1 cellular context compared by ENCODE assay signal in the genomic region with DNA sequence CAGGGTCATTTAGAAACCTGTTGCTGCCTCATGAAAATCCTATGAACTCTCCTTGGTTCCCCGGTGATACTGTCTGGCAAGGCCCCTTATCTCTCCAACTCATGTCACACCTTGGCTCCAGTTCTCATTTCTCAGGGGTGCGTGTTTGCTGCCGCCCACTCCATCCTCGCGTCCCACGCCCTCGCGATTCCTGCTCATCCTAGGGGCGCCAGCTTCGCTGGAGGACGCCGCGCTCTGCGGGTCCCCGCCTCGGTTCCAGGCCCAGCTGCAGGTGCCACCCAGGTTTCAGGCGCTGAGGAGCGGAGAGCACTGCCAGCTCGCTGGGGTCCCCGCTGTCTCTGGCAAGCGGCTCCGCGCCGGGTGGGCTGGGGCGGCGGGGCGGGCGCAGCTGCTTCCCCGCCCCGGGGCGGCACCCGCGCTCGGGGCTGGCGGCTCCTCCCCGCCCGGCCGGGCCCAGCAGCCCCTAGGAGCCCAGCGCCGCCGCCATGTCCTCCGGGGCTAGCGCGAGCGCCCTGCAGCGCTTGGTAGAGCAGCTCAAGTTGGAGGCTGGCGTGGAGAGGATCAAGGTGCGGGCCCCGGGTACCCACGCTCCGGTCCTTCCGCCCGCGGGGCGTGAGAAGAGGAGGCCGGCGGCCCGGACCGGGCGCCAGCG.
TF ChIP-seq lines count a peak whose summit lies in the region.

A gene (plus strand): TSS at position 456 of the 652 bp plus-strand sequence. CDS start 30 bp downstream, at position 486.

TF ChIP-seq in WTC11, 78 proteins besides CTCF, POLR2A, EP300 and RAD21 (continued from another document and continues in another):
- TF ChIP-seq, protein P1, sequence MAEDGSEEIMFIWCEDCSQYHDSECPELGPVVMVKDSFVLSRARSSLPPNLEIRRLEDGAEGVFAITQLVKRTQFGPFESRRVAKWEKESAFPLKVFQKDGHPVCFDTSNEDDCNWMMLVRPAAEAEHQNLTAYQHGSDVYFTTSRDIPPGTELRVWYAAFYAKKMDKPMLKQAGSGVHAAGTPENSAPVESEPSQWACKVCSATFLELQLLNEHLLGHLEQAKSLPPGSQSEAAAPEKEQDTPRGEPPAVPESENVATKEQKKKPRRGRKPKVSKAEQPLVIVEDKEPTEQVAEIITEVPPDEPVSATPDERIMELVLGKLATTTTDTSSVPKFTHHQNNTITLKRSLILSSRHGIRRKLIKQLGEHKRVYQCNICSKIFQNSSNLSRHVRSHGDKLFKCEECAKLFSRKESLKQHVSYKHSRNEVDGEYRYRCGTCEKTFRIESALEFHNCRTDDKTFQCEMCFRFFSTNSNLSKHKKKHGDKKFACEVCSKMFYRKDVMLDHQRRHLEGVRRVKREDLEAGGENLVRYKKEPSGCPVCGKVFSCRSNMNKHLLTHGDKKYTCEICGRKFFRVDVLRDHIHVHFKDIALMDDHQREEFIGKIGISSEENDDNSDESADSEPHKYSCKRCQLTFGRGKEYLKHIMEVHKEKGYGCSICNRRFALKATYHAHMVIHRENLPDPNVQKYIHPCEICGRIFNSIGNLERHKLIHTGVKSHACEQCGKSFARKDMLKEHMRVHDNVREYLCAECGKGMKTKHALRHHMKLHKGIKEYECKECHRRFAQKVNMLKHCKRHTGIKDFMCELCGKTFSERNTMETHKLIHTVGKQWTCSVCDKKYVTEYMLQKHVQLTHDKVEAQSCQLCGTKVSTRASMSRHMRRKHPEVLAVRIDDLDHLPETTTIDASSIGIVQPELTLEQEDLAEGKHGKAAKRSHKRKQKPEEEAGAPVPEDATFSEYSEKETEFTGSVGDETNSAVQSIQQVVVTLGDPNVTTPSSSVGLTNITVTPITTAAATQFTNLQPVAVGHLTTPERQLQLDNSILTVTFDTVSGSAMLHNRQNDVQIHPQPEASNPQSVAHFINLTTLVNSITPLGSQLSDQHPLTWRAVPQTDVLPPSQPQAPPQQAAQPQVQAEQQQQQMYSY (CRISPR knock-in tag; IDR thresholded peaks at IDR 0.05), result no peak
- TF ChIP-seq TP53 (CRISPR knock-in tag; IDR thresholded peaks at IDR 0.05) (no peak), SP1 (CRISPR knock-in tag; conservative IDR thresholded peaks at IDR 0.05) (peak; percentile 75), TEAD4 (CRISPR knock-in tag; IDR thresholded peaks at IDR 0.05) (no peak), TCF7 (CRISPR knock-in tag; IDR thresholded peaks at IDR 0.05; ENCODE audit: low read depth) (0 out of 2 replicates have a peak, but pooled peaks have one; percentile 23), FOXP1 (CRISPR knock-in tag; IDR thresholded peaks at IDR 0.05; ENCODE audit: borderline replicate concordance) (0 out of 2 replicates have a peak, but pooled peaks have one; percentile 17), ZNF396 (CRISPR knock-in tag; IDR thresholded peaks at IDR 0.05; ENCODE audit: borderline replicate concordance) (no peak), RORB (CRISPR knock-in tag; IDR thresholded peaks at IDR 0.05) (no peak), MYBL2 (CRISPR knock-in tag; IDR thresholded peaks at IDR 0.05) (no peak), CREB1 (CRISPR knock-in tag; IDR thresholded peaks at IDR 0.05) (no peak), GTF2I (CRISPR knock-in tag; conservative IDR thresholded peaks at IDR 0.05) (no peak), SMAD4 (CRISPR knock-in tag; IDR thresholded peaks at IDR 0.05) (no peak), MXD4 (CRISPR knock-in tag; IDR thresholded peaks at IDR 0.05; ENCODE audit: borderline replicate concordance) (no peak), GRHL2 (CRISPR knock-in tag; IDR thresholded peaks at IDR 0.05; ENCODE audit: insufficient replicate concordance, severe bottlenecking) (no peak), ZNF416 (CRISPR knock-in tag; IDR thresholded peaks at IDR 0.05) (no peak), ZNF263 (CRISPR knock-in tag; IDR thresholded peaks at IDR 0.05; ENCODE audit: low read depth) (no peak), EMX1 (CRISPR knock-in tag; IDR thresholded peaks at IDR 0.05) (no peak), NR3C1 (CRISPR knock-in tag; conservative IDR thresholded peaks at IDR 0.05; ENCODE audit: low read depth) (no peak), ZNF317 (CRISPR knock-in tag; IDR thresholded peaks at IDR 0.05; ENCODE audit: borderline replicate concordance, low read depth) (no peak), ZNF219 (CRISPR knock-in tag; IDR thresholded peaks at IDR 0.05; ENCODE audit: borderline replicate concordance) (no peak), HMGA2 (CRISPR knock-in tag; IDR thresholded peaks at IDR 0.05) (no peak), NR2C2 (CRISPR knock-in tag; IDR thresholded peaks at IDR 0.05) (no peak), PRRX2 (CRISPR knock-in tag; IDR thresholded peaks at IDR 0.05) (no peak), RELA (CRISPR knock-in tag; IDR thresholded peaks at IDR 0.05; ENCODE audit: borderline replicate concordance) (no peak), NFE2L1 (CRISPR knock-in tag; IDR thresholded peaks at IDR 0.05) (no peak), FOXK1 (CRISPR knock-in tag; IDR thresholded peaks at IDR 0.05) (no peak; the same call in 1 of the 2 replicates), ZBTB21 (CRISPR knock-in tag; IDR thresholded peaks at IDR 0.05; ENCODE audit: borderline replicate concordance) (no peak), SOX15 (CRISPR knock-in tag; IDR thresholded peaks at IDR 0.05) (no peak), ZNF232 (CRISPR knock-in tag; IDR thresholded peaks at IDR 0.05) (no peak), CREM (CRISPR knock-in tag; IDR thresholded peaks at IDR 0.05) (no peak)
- TF ChIP-seq, protein P2, sequence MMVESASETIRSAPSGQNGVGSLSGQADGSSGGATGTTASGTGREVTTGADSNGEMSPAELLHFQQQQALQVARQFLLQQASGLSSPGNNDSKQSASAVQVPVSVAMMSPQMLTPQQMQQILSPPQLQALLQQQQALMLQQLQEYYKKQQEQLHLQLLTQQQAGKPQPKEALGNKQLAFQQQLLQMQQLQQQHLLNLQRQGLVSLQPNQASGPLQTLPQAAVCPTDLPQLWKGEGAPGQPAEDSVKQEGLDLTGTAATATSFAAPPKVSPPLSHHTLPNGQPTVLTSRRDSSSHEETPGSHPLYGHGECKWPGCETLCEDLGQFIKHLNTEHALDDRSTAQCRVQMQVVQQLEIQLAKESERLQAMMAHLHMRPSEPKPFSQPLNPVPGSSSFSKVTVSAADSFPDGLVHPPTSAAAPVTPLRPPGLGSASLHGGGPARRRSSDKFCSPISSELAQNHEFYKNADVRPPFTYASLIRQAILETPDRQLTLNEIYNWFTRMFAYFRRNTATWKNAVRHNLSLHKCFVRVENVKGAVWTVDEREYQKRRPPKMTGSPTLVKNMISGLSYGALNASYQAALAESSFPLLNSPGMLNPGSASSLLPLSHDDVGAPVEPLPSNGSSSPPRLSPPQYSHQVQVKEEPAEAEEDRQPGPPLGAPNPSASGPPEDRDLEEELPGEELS (CRISPR knock-in tag; IDR thresholded peaks at IDR 0.05), result peak; percentile 31; the same call in 1 of the 2 replicates
- TF ChIP-seq, protein P3, sequence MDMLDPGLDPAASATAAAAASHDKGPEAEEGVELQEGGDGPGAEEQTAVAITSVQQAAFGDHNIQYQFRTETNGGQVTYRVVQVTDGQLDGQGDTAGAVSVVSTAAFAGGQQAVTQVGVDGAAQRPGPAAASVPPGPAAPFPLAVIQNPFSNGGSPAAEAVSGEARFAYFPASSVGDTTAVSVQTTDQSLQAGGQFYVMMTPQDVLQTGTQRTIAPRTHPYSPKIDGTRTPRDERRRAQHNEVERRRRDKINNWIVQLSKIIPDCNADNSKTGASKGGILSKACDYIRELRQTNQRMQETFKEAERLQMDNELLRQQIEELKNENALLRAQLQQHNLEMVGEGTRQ (CRISPR knock-in tag; IDR thresholded peaks at IDR 0.05), result 0 out of 2 replicates have a peak, but pooled peaks have one; percentile 16
- TF ChIP-seq, protein P4, sequence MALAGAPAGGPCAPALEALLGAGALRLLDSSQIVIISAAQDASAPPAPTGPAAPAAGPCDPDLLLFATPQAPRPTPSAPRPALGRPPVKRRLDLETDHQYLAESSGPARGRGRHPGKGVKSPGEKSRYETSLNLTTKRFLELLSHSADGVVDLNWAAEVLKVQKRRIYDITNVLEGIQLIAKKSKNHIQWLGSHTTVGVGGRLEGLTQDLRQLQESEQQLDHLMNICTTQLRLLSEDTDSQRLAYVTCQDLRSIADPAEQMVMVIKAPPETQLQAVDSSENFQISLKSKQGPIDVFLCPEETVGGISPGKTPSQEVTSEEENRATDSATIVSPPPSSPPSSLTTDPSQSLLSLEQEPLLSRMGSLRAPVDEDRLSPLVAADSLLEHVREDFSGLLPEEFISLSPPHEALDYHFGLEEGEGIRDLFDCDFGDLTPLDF (CRISPR knock-in tag; IDR thresholded peaks at IDR 0.05), result no peak
- TF ChIP-seq, protein P5, sequence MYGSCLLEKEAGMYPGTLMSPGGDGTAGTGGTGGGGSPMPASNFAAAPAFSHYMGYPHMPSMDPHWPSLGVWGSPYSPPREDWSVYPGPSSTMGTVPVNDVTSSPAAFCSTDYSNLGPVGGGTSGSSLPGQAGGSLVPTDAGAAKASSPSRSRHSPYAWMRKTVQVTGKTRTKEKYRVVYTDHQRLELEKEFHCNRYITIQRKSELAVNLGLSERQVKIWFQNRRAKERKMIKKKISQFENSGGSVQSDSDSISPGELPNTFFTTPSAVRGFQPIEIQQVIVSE (CRISPR knock-in tag; IDR thresholded peaks at IDR 0.05; ENCODE audit: borderline replicate concordance), result no peak
- TF ChIP-seq, protein P6, sequence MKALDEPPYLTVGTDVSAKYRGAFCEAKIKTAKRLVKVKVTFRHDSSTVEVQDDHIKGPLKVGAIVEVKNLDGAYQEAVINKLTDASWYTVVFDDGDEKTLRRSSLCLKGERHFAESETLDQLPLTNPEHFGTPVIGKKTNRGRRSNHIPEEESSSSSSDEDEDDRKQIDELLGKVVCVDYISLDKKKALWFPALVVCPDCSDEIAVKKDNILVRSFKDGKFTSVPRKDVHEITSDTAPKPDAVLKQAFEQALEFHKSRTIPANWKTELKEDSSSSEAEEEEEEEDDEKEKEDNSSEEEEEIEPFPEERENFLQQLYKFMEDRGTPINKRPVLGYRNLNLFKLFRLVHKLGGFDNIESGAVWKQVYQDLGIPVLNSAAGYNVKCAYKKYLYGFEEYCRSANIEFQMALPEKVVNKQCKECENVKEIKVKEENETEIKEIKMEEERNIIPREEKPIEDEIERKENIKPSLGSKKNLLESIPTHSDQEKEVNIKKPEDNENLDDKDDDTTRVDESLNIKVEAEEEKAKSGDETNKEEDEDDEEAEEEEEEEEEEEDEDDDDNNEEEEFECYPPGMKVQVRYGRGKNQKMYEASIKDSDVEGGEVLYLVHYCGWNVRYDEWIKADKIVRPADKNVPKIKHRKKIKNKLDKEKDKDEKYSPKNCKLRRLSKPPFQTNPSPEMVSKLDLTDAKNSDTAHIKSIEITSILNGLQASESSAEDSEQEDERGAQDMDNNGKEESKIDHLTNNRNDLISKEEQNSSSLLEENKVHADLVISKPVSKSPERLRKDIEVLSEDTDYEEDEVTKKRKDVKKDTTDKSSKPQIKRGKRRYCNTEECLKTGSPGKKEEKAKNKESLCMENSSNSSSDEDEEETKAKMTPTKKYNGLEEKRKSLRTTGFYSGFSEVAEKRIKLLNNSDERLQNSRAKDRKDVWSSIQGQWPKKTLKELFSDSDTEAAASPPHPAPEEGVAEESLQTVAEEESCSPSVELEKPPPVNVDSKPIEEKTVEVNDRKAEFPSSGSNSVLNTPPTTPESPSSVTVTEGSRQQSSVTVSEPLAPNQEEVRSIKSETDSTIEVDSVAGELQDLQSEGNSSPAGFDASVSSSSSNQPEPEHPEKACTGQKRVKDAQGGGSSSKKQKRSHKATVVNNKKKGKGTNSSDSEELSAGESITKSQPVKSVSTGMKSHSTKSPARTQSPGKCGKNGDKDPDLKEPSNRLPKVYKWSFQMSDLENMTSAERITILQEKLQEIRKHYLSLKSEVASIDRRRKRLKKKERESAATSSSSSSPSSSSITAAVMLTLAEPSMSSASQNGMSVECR (CRISPR knock-in tag; IDR thresholded peaks at IDR 0.05; ENCODE audit: borderline replicate concordance), result no peak
- TF ChIP-seq, protein P7, sequence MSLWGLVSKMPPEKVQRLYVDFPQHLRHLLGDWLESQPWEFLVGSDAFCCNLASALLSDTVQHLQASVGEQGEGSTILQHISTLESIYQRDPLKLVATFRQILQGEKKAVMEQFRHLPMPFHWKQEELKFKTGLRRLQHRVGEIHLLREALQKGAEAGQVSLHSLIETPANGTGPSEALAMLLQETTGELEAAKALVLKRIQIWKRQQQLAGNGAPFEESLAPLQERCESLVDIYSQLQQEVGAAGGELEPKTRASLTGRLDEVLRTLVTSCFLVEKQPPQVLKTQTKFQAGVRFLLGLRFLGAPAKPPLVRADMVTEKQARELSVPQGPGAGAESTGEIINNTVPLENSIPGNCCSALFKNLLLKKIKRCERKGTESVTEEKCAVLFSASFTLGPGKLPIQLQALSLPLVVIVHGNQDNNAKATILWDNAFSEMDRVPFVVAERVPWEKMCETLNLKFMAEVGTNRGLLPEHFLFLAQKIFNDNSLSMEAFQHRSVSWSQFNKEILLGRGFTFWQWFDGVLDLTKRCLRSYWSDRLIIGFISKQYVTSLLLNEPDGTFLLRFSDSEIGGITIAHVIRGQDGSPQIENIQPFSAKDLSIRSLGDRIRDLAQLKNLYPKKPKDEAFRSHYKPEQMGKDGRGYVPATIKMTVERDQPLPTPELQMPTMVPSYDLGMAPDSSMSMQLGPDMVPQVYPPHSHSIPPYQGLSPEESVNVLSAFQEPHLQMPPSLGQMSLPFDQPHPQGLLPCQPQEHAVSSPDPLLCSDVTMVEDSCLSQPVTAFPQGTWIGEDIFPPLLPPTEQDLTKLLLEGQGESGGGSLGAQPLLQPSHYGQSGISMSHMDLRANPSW (CRISPR knock-in tag; conservative IDR thresholded peaks at IDR 0.05; ENCODE audit: low read depth), result no peak
- TF ChIP-seq, protein P8, sequence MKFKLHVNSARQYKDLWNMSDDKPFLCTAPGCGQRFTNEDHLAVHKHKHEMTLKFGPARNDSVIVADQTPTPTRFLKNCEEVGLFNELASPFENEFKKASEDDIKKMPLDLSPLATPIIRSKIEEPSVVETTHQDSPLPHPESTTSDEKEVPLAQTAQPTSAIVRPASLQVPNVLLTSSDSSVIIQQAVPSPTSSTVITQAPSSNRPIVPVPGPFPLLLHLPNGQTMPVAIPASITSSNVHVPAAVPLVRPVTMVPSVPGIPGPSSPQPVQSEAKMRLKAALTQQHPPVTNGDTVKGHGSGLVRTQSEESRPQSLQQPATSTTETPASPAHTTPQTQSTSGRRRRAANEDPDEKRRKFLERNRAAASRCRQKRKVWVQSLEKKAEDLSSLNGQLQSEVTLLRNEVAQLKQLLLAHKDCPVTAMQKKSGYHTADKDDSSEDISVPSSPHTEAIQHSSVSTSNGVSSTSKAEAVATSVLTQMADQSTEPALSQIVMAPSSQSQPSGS (CRISPR knock-in tag; IDR thresholded peaks at IDR 0.05; ENCODE audit: borderline replicate concordance, low read depth), result no peak
- TF ChIP-seq, protein P9, sequence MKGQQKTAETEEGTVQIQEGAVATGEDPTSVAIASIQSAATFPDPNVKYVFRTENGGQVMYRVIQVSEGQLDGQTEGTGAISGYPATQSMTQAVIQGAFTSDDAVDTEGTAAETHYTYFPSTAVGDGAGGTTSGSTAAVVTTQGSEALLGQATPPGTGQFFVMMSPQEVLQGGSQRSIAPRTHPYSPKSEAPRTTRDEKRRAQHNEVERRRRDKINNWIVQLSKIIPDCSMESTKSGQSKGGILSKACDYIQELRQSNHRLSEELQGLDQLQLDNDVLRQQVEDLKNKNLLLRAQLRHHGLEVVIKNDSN (CRISPR knock-in tag; IDR thresholded peaks at IDR 0.05), result no peak
- TF ChIP-seq, protein P10, sequence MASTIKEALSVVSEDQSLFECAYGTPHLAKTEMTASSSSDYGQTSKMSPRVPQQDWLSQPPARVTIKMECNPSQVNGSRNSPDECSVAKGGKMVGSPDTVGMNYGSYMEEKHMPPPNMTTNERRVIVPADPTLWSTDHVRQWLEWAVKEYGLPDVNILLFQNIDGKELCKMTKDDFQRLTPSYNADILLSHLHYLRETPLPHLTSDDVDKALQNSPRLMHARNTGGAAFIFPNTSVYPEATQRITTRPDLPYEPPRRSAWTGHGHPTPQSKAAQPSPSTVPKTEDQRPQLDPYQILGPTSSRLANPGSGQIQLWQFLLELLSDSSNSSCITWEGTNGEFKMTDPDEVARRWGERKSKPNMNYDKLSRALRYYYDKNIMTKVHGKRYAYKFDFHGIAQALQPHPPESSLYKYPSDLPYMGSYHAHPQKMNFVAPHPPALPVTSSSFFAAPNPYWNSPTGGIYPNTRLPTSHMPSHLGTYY (CRISPR knock-in tag; IDR thresholded peaks at IDR 0.05), result no peak
